In genomic region chr7:151456782-151457181, GRCh38 we compare ENCODE assay signal across 18 cellular contexts. TPM values are rescaled to one million over a fixed set of nuclear protein-coding genes. Genes with fewer than 3 reads are reported as not detected.
DNase-seq lines count a peak whose midpoint lies in the region; ATAC-seq, FAIRE-seq and TF ChIP-seq lines count a peak whose summit lies in the region.
"Had no signal": no experiment of that assay in that cellular context is flagged by ENCODE, and none has a peak within 500 bp of the region (broad histone marks: within the 10 kb centered on the region; RNA-seq: fewer than 3 reads in every experiment).

No MANE protein-coding gene starts in this region.

- WGBS in small intestine, 3 donors = 72 to 79% (median 74%) methylated on average over 4 of the region's 4 CpGs

- H3K27ac ChIP-seq in right atrium auricular region (no peak overlapping the region), A673 (ENCODE audit: low read depth, low read length, poor library complexity, severe bottlenecking) (no peak overlapping the region), small intestine (ENCODE audit: low read depth in 1 of 2, low read length in 1 of 2) (no peak overlapping the region)

- TF ChIP-seq CTCF in right atrium auricular region (IDR thresholded peaks at IDR 0.05) (no peak), A673 (conservative IDR thresholded peaks at IDR 0.05; ENCODE audit: low read depth, low read length) (no peak)

- no peaks in the 10 kb centered on the region for H3K36me3 ChIP-seq in right atrium auricular region
- H3K36me3 ChIP-seq in A673 (ENCODE audit: insufficient read depth, low read length, poor library complexity, severe bottlenecking) = no peaks in the 10 kb centered on the region
- H3K36me3 ChIP-seq in small intestine (ENCODE audit: control insufficient read depth in 2 of 2, insufficient read depth in 2 of 2, low read length in 2 of 2) = no peaks in the 10 kb centered on the region

- ATAC-seq in Right ventricle myocardium inferior = no peak
- ATAC-seq: GM12878 had no signal

- intact Hi-C loops in Right ventricle myocardium inferior (cut with DNase I) (no loop called here), A673 (cut with micrococcal nuclease; ENCODE audit: unreplicated experiment) (no loop called here)

- DNase-seq in right atrium auricular region (ENCODE audit: low spot score) (peak; percentile 55), Right ventricle myocardium inferior (ENCODE audit: missing footprints) (no peak), ecto neural progenitor cell (ENCODE audit: low spot score) (peak; percentile 43), iPS-NIHi11 (ENCODE audit: low spot score) (peak; percentile 62), A673 (ENCODE audit: low spot score) (no peak), small intestine (no peak), HUDEP-2 (lab: John Stamatoyannopoulos, UW; ENCODE audit: unreplicated experiment in 76 of 76) (no peak), medulla oblongata (ENCODE audit: extremely low spot score) (no peak)
- DNase-seq: DMS53, MV-4-11, NCI-H1417 treated with DMSO at 0.1 percent for 48 hours, NCI-H2029 treated with DMSO at 0.1 percent for 48 hours, NCI-H510A treated with DMSO at 0.1 percent for 48 hours had no signal

- H3K4me3 ChIP-seq in right atrium auricular region = no peak overlapping the region
- H3K4me3 ChIP-seq in A673 (ENCODE audit: low read depth, low read length, poor library complexity, severe bottlenecking) = no peak overlapping the region
- no peak overlapping the region for H3K4me3 ChIP-seq in small intestine (ENCODE audit: low read depth in 1 of 2, low read length in 2 of 2)
- H3K4me3 ChIP-seq: GM12878 had no signal

- BruUV-seq in A673 (replicated peaks; lab: Mats Ljungman, UMichigan) = no TSS peak

- CTCF ChIA-PET in A673 (lab: Charles Lee) = no interaction called here

- peaks cover 0 to 28% of the 10 kb centered on the region in 2 donors for H3K4me1 ChIP-seq in right atrium auricular region
- H3K4me1 ChIP-seq in A673 (ENCODE audit: insufficient read depth, low read length, poor library complexity, severe bottlenecking) = no peaks in the 10 kb centered on the region
- peaks cover 0 to 3% of the 10 kb centered on the region in 2 donors for H3K4me1 ChIP-seq in small intestine (ENCODE audit: control insufficient read depth in 2 of 2, insufficient read depth in 1 of 2, low read depth in 1 of 2, low read length in 1 of 2)

- POLR2A ChIA-PET in A673 (lab: Charles Lee; ENCODE audit: low non-redundant PET) = no interaction called here

- no peak for FAIRE-seq in small intestine (lab: Jason Lieb, UNC)
- FAIRE-seq: A204.1, GM12878 had no signal

- H3K27me3 ChIP-seq in right atrium auricular region (no peaks in the 10 kb centered on the region), A673 (replicated peaks; ENCODE audit: insufficient read depth, low read depth, low read length, poor library complexity) (no peaks in the 10 kb centered on the region), small intestine (ENCODE audit: control insufficient read depth in 2 of 2, insufficient read depth in 2 of 2, low read length in 2 of 2) (no peaks in the 10 kb centered on the region)

- no peaks in the 10 kb centered on the region for H3K9me3 ChIP-seq in right atrium auricular region
- H3K9me3 ChIP-seq in A673 (ENCODE audit: low read depth, low read length, poor library complexity, severe bottlenecking) = no peaks in the 10 kb centered on the region
- no peaks in the 10 kb centered on the region for H3K9me3 ChIP-seq in small intestine (ENCODE audit: control insufficient read depth, low read depth)

RNA-seq across cellular contexts. Expression of gene CRYGN, which starts 16.8 kb away (rescaled TPM):
- total RNA-seq in right atrium auricular region = under 1 TPM in 1 of 2 donors, not detected in 1; 0.90 TPM
- not detected for total RNA-seq in Right ventricle myocardium inferior
- total RNA-seq in A673 (2021) = 0.13 TPM in 2 replicates
- polyA plus RNA-seq in small intestine = under 1 TPM in 1 of 3 donors, not detected in 2; 0.06 TPM
- total RNA-seq: G401, GM12878, H4, RPMI7951 had no signal
- polyA plus RNA-seq: GM12878 had no signal

RNA-seq across cellular contexts. Expression of gene WDR86, which starts 46.9 kb away (rescaled TPM):
- total RNA-seq in right atrium auricular region = 1 to 10 TPM in 1 of 2 donors, under 1 TPM in 1; 0.33 to 1.6 TPM
- total RNA-seq in Right ventricle myocardium inferior = 0.41 TPM
- 0.86 and 1.9 TPM in 2 replicates for total RNA-seq in A673 (2021)
- polyA plus RNA-seq in small intestine = 1 to 10 TPM in 2 of 3 donors, not detected in 1; 1.1 to 1.8 TPM
- total RNA-seq: GM12878, H4, RPMI7951 had no signal

Comparison
In these comparisons a context has a peak if more than half of its experiments do, and no peak if none do; other contexts are left out.
1. DNase-seq: peak in right atrium auricular region (single experiment), ecto neural progenitor cell (single experiment) and iPS-NIHi11 (single experiment); none in Right ventricle myocardium inferior (single experiment), A673 (single experiment), small intestine (single experiment), HUDEP-2 (0 of 76) and medulla oblongata (single experiment).